In genomic region chr6:109879521-109879920, GRCh38 we compare ENCODE assay signal across 19 cellular contexts.
A peak's percentile ranks its signal among the peaks of the same experiment; 100 is the strongest.
DNase-seq lines count a peak whose midpoint lies in the region; ATAC-seq, FAIRE-seq and TF ChIP-seq lines count a peak whose summit lies in the region.
"Had no signal": no experiment of that assay in that cellular context is flagged by ENCODE, and none has a peak within 500 bp of the region (broad histone marks: within the 10 kb centered on the region; RNA-seq: fewer than 3 reads in every experiment).

No MANE protein-coding gene starts in this region.

- H3K79me1 ChIP-seq in trophoblast cell (ENCODE audit: low read length), result peaks cover 4% of the 10 kb centered on the region

- no peaks in the 10 kb centered on the region for H3K36me3 Mint-ChIP-seq in activated T-helper 1 cell treated with anti-CD3 and anti-CD28 coated beads, Interleukin-12 subunit alpha, Interleukin-12 subunit beta, Interleukin-2, Interleukin-4 antibody, amounts not matched to agents 30 ng/mL and 10 ng/mL and 1 ng/mL, durations not matched to agents 14 hours and 24 hours and 36 hours (ENCODE audit: low read depth)

- no peak for FAIRE-seq in HepG2 (lab: Jason Lieb, UNC)
- FAIRE-seq: D721Med, GM12891 had no signal

- in situ Hi-C loops in HepG2 (cut with HindIII; ENCODE audit: extremely low pct_ligation_motif_present, low pct_unique_long_range_greater_than_20kb), result no loop called here

- H3K27me3 Mint-ChIP-seq in activated T-helper 1 cell treated with anti-CD3 and anti-CD28 coated beads, Interleukin-12 subunit alpha, Interleukin-12 subunit beta, Interleukin-2, Interleukin-4 antibody, amounts not matched to agents 30 ng/mL and 10 ng/mL and 1 ng/mL, durations not matched to agents 14 hours and 24 hours and 36 hours (ENCODE audit: insufficient read depth), result peaks cover 4% of the 10 kb centered on the region

- peak overlapping the region; percentile 86 for H4K91ac ChIP-seq in trophoblast cell (ENCODE audit: low read depth, low read length)

- H2AK5ac ChIP-seq in trophoblast cell (ENCODE audit: low read length), result peak overlapping the region; percentile 89

- ATAC-seq in HepG2 (no peak), right lobe of liver (no peak), Right ventricle myocardium inferior (no peak)

- no peaks in the 10 kb centered on the region for H3K36me3 ChIP-seq in HepG2 (replicated peaks in 1 of 2; ENCODE audit: control insufficient read depth in 1 of 2, insufficient read depth in 2 of 2, low read length in 2 of 2)
- H3K36me3 ChIP-seq in right lobe of liver, result no peaks in the 10 kb centered on the region
- H3K36me3 ChIP-seq in esophagus squamous epithelium, result no peaks in the 10 kb centered on the region
- H3K36me3 ChIP-seq in trophoblast cell (ENCODE audit: control insufficient read depth in 1 of 2, insufficient read depth in 2 of 2, low read length in 2 of 2), result no peaks in the 10 kb centered on the region
- H3K36me3 ChIP-seq in vagina, result no peaks in the 10 kb centered on the region
- H3K36me3 ChIP-seq: SJSA1 had no signal

- no peak overlapping the region for H4K8ac ChIP-seq in trophoblast cell (ENCODE audit: low read depth, low read length)

- H3K9me3 ChIP-seq in HepG2 (ENCODE audit: low read length), result no peaks in the 10 kb centered on the region
- no peaks in the 10 kb centered on the region for H3K9me3 ChIP-seq in right lobe of liver
- peaks cover 0 to 12% (median 4%) of the 10 kb centered on the region in 3 donors for H3K9me3 ChIP-seq in esophagus squamous epithelium
- H3K9me3 ChIP-seq in trophoblast cell (ENCODE audit: insufficient read depth, low read depth, low read length), result peaks cover 5% of the 10 kb centered on the region
- H3K9me3 ChIP-seq in vagina, result no peaks in the 10 kb centered on the region

- peak overlapping the region; percentile 30 for H2BK120ac ChIP-seq in trophoblast cell (ENCODE audit: insufficient read depth, low read length, poor library complexity)

- no TSS peak for BruUV-seq in HepG2 (replicated peaks; lab: Mats Ljungman, UMichigan)

- no peak for TF ChIP-seq RAD21 in HepG2 (CRISPR knock-in tag; IDR thresholded peaks at IDR 0.05)

- CTCF ChIA-PET in HepG2 (lab: Yijun Ruan, JAX; ENCODE audit: low intra/inter-chr PET ratio, low total read pairs), result no interaction called here

- no peak overlapping the region for H3K4ac ChIP-seq in trophoblast cell (ENCODE audit: low read depth, low read length)

- peak overlapping the region; percentile 76 for H2BK5ac ChIP-seq in trophoblast cell (ENCODE audit: low read depth, low read length, poor library complexity)

- H3K27ac ChIP-seq in HepG2 (ENCODE audit: extremely low read length, insufficient read depth, low read length) (no peak overlapping the region), right lobe of liver (no peak overlapping the region), esophagus squamous epithelium (peak overlapping the region; percentile 79 to 85 (median 84)), trophoblast cell (ENCODE audit: low read depth, low read length) (no peak overlapping the region), vagina (peak overlapping the region; percentile 2)
- H3K27ac ChIP-seq: C4-2B, SJSA1 had no signal

- peak overlapping the region; percentile 61 for H3K14ac ChIP-seq in trophoblast cell (ENCODE audit: low read length)

- intact Hi-C loops in HepG2 (cut with micrococcal nuclease; ENCODE audit: unreplicated experiment) (no loop called here), right lobe of liver (cut with DNase I) (no loop called here), esophagus squamous epithelium (cut with DNase I) (no loop called here), vagina (cut with DNase I) (no loop called here), Right ventricle myocardium inferior (cut with DNase I) (no loop called here)
- intact Hi-C loops in activated T-helper 1 cell treated with anti-CD3 and anti-CD28 coated beads, Interleukin-12 subunit alpha, Interleukin-12 subunit beta, Interleukin-2, Interleukin-4 antibody, amounts not matched to agents 30 ng/mL and 10 ng/mL and 1 ng/mL, durations not matched to agents 14 hours and 24 hours and 36 hours (cut with micrococcal nuclease), result no loop called here

- DNase-seq in HepG2 (ENCODE audit: low spot score) (no peak), right lobe of liver (no peak), esophagus squamous epithelium (lab: John Stamatoyannopoulos, UW) (no peak), trophoblast cell (peak in 1 of 2 donors; percentile 21), vagina (ENCODE audit: extremely low spot score in 2 of 2) (no peak), HUDEP-2 (lab: John Stamatoyannopoulos, UW; ENCODE audit: unreplicated experiment in 76 of 76) (no peak), Right ventricle myocardium inferior (ENCODE audit: missing footprints) (no peak)
- no peak for DNase-seq in activated T-helper 1 cell treated with anti-CD3 and anti-CD28 coated beads, Interleukin-12 subunit alpha, Interleukin-12 subunit beta, Interleukin-2, Interleukin-4 antibody, amounts not matched to agents 30 ng/mL and 10 ng/mL and 1 ng/mL, durations not matched to agents 14 hours and 24 hours and 36 hours (ENCODE audit: low spot score)
- DNase-seq: AML-193, H9, MV-4-11, NCI-H187 treated with DMSO at 0.1 percent for 48 hours, NCI-H2227 treated with DMSO at 0.1 percent for 48 hours, NCI-H510A treated with DMSO at 0.1 percent for 48 hours, NCI-H774 had no signal

- TF ChIP-seq POLR2A in HepG2 (IDR thresholded peaks at IDR 0.05; ENCODE audit: insufficient read depth in 1 of 2, low read depth in 2 of 2, low read length in 2 of 2) (no peak), right lobe of liver (IDR thresholded peaks at IDR 0.05) (no peak), esophagus squamous epithelium (IDR thresholded peaks at IDR 0.05) (no peak), vagina (IDR thresholded peaks at IDR 0.05) (no peak)

- POLR2A ChIA-PET in HepG2 (lab: Yijun Ruan, JAX), result no interaction called here

- no peak overlapping the region for H4K12ac ChIP-seq in trophoblast cell (ENCODE audit: low read depth, low read length)

- H3K4me1 ChIP-seq in HepG2 (ENCODE audit: insufficient read depth, low read length) (no peaks in the 10 kb centered on the region), right lobe of liver (no peaks in the 10 kb centered on the region), esophagus squamous epithelium (peaks cover 0 to 39% (median 11%) of the 10 kb centered on the region in 3 donors), trophoblast cell (ENCODE audit: control insufficient read depth in 1 of 2, insufficient read depth in 2 of 2, low read length in 2 of 2) (peaks cover 3 to 4% of the 10 kb centered on the region in 2 experiments), vagina (peaks cover 13% of the 10 kb centered on the region)
- H3K4me1 ChIP-seq: SJSA1 had no signal

- H2BK12ac ChIP-seq in trophoblast cell (ENCODE audit: low read length), result peak overlapping the region; percentile 98

- no peak for TF ChIP-seq EP300 in HepG2 (IDR thresholded peaks at IDR 0.05; ENCODE audit: low read depth in 2 of 2, low read length in 2 of 2)
- TF ChIP-seq EP300 in HepG2 (CRISPR knock-in tag; IDR thresholded peaks at IDR 0.05; ENCODE audit: borderline replicate concordance), result no peak

- H3K79me2 ChIP-seq in HepG2 (ENCODE audit: insufficient read depth, low read length) (no peaks in the 10 kb centered on the region), trophoblast cell (ENCODE audit: control insufficient read depth, insufficient read depth, low read length, poor library complexity) (no peaks in the 10 kb centered on the region)

- TF ChIP-seq CTCF in HepG2 (CRISPR knock-in tag; IDR thresholded peaks at IDR 0.05), result no peak
- TF ChIP-seq CTCF in right lobe of liver (IDR thresholded peaks at IDR 0.05), result no peak
- TF ChIP-seq CTCF in esophagus squamous epithelium (IDR thresholded peaks at IDR 0.05), result no peak
- no peak for TF ChIP-seq CTCF in vagina (IDR thresholded peaks at IDR 0.05)

- H3K4me2 ChIP-seq in HepG2 (ENCODE audit: low read depth, low read length) (peak overlapping the region; percentile 18; the same call in 1 of the 2 replicates), trophoblast cell (ENCODE audit: low read length) (no peak overlapping the region)

- H2AFZ ChIP-seq in HepG2 (ENCODE audit: low read length) (no peak overlapping the region), trophoblast cell (ENCODE audit: insufficient read depth, low read length, poor library complexity) (no peak overlapping the region)

- no peaks in the 10 kb centered on the region for H3K4me1 Mint-ChIP-seq in activated T-helper 1 cell treated with anti-CD3 and anti-CD28 coated beads, Interleukin-12 subunit alpha, Interleukin-12 subunit beta, Interleukin-2, Interleukin-4 antibody, amounts not matched to agents 30 ng/mL and 10 ng/mL and 1 ng/mL, durations not matched to agents 14 hours and 24 hours and 36 hours (ENCODE audit: low read depth)

- peaks cover 4% of the 10 kb centered on the region for H3K9me3 Mint-ChIP-seq in activated T-helper 1 cell treated with anti-CD3 and anti-CD28 coated beads, Interleukin-12 subunit alpha, Interleukin-12 subunit beta, Interleukin-2, Interleukin-4 antibody, amounts not matched to agents 30 ng/mL and 10 ng/mL and 1 ng/mL, durations not matched to agents 14 hours and 24 hours and 36 hours

- H3K18ac ChIP-seq in trophoblast cell (ENCODE audit: low read length), result peak overlapping the region; percentile 85

- no peak overlapping the region for H3K27ac Mint-ChIP-seq in activated T-helper 1 cell treated with anti-CD3 and anti-CD28 coated beads, Interleukin-12 subunit alpha, Interleukin-12 subunit beta, Interleukin-2, Interleukin-4 antibody, amounts not matched to agents 30 ng/mL and 10 ng/mL and 1 ng/mL, durations not matched to agents 14 hours and 24 hours and 36 hours

- H3K9ac ChIP-seq in HepG2 (ENCODE audit: insufficient read depth, low read depth, low read length) (no peak overlapping the region), trophoblast cell (ENCODE audit: low read length) (no peak overlapping the region)

- WGBS in HepG2 (ENCODE audit: low lambda C conversion rate), result 0% methylated on average over 9 of the region's 15 CpGs
- WGBS in right lobe of liver (ENCODE audit: insufficient coverage, low coverage, low lambda C conversion rate, missing lambda C conversion rate), result 83% methylated on average over 3 of the region's 15 CpGs
- WGBS in esophagus squamous epithelium, 2 donors, result 49 to 55% methylated on average over 15 of the region's 15 CpGs
- WGBS in trophoblast cell (ENCODE audit: extremely low coverage, insufficient coverage, insufficient read length), result no CpG with 5 or more reads among the region's 15 CpGs

- H3K4me3 ChIP-seq in HepG2 (replicated peaks in 1 of 3; ENCODE audit: insufficient read depth in 1 of 3, low read depth in 2 of 3, low read length in 3 of 3), result no peak overlapping the region; a peak in 1 of 6 replicates
- no peak overlapping the region for H3K4me3 ChIP-seq in right lobe of liver
- H3K4me3 ChIP-seq in esophagus squamous epithelium, result peak overlapping the region in 2 of 4 donors; percentile 25 to 46
- H3K4me3 ChIP-seq in trophoblast cell (ENCODE audit: low read depth, low read length), result no peak overlapping the region
- H3K4me3 ChIP-seq in vagina, result no peak overlapping the region
- H3K4me3 ChIP-seq: SJSA1 had no signal

- H4K20me1 ChIP-seq in HepG2 (ENCODE audit: insufficient read depth, low read length), result no peaks in the 10 kb centered on the region

- peaks cover 0 to 26% of the 10 kb centered on the region in 2 experiments; a peak in 3 of 5 replicates for H3K27me3 ChIP-seq in HepG2 (ENCODE audit: control insufficient read depth in 1 of 2, insufficient read depth in 2 of 2, low read length in 2 of 2)
- H3K27me3 ChIP-seq in right lobe of liver, result no peaks in the 10 kb centered on the region
- H3K27me3 ChIP-seq in esophagus squamous epithelium, result no peaks in the 10 kb centered on the region
- H3K27me3 ChIP-seq in trophoblast cell (ENCODE audit: insufficient read depth, low read length), result no peaks in the 10 kb centered on the region
- H3K27me3 ChIP-seq in vagina, result no peaks in the 10 kb centered on the region
- H3K27me3 ChIP-seq: SJSA1 had no signal

- H3K4me3 Mint-ChIP-seq in activated T-helper 1 cell treated with anti-CD3 and anti-CD28 coated beads, Interleukin-12 subunit alpha, Interleukin-12 subunit beta, Interleukin-2, Interleukin-4 antibody, amounts not matched to agents 30 ng/mL and 10 ng/mL and 1 ng/mL, durations not matched to agents 14 hours and 24 hours and 36 hours, result no peak overlapping the region
- H3K4me3 Mint-ChIP-seq: H9 had no signal

- H3K23ac ChIP-seq in trophoblast cell (ENCODE audit: low read length), result no peak overlapping the region

Comparison
In these comparisons a context has a peak if more than half of its experiments do, and no peak if none do; other contexts are left out.
1. H3K27ac ChIP-seq: peak in esophagus squamous epithelium (4 of 4) and vagina (single experiment); none in HepG2 (single experiment), right lobe of liver (0 of 3) and trophoblast cell (single experiment).